8 cellular contexts compared by ENCODE assay signal in genomic region chr6:156593893-156594292, GRCh38.
"Had no signal": no experiment of that assay in that cellular context is flagged by ENCODE, and none has a peak within 500 bp of the region (broad histone marks: within the 10 kb centered on the region; RNA-seq: fewer than 3 reads in every experiment).

No MANE protein-coding gene starts in this region.

- H2AFZ ChIP-seq: GM23338 had no signal

- ATAC-seq: GM23338 had no signal

- DNase-seq: H9, HCEC 1CT, IMR-90, KBM-7 had no signal

- H3K4me2 ChIP-seq: GM23338 had no signal

- H3K9me3 Mint-ChIP-seq: GM23338, H9 had no signal

- FAIRE-seq: H1, H54, HTR-8/SVneo had no signal

- H3K4me3 Mint-ChIP-seq: GM23338, H9 had no signal

- H3K27ac Mint-ChIP-seq: GM23338, H9 had no signal

- H3K4me3 ChIP-seq: GM23338 had no signal
